ENCODE assay signal across 28 cellular contexts in the genomic region with DNA sequence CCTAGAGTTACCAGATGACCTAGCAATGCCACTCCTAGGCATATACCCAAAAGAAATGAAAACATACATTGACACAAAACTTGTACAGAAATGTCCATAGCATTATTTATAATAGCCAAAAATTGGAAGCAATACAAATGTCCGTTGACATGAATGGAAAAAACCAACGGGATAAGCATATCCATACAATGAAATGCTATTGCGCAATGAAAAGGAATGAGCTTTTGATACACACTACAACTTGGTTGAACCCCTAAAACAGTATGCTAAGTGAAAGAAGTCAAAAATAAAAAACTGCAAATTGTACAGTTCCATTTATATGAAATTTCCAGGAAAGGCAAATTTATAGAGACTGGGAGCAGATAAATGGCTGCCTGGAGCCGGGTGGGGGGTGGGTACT.
"Had no signal": no experiment of that assay in that cellular context is flagged by ENCODE, and none has a peak within 500 bp of the region (broad histone marks: within the 10 kb centered on the region; RNA-seq: fewer than 3 reads in every experiment).

No MANE protein-coding gene starts in this region.

- DNase-seq: natural killer cell; occipital lobe; ovary; posterior cingulate gyrus; psoas muscle; right cardiac atrium; spleen; stimulated activated CD4-positive, alpha-beta T cell treated with anti-CD3 and anti-CD28 coated beads, Interleukin-12 subunit alpha, Interleukin-12 subunit beta, amount 100 ng/mL, for 4 hours; stimulated activated CD4-positive, alpha-beta T cell treated with anti-CD3 and anti-CD28 coated beads, Interleukin-1b, Interleukin-23, amount 100 ng/mL, for 48 hours; stimulated activated CD4-positive, alpha-beta T cell treated with anti-CD3 and anti-CD28 coated beads, Interleukin-4, amount 100 ng/mL, for 1 hour; stimulated activated CD4-positive, alpha-beta T cell treated with anti-CD3 and anti-CD28 coated beads, Interleukin-4, amount 100 ng/mL, for 4 hours; stimulated activated CD8-positive, alpha-beta memory T cell treated with anti-CD3 and anti-CD28 coated beads, Interleukin-4, amount 100 ng/mL, for 48 hours; stimulated activated naive CD4-positive, alpha-beta T cell; stimulated activated naive CD8-positive, alpha-beta T cell treated with anti-CD3 and anti-CD28 coated beads, Interleukin-15, amount 100 ng/mL, for 72 hours; stimulated activated naive CD8-positive, alpha-beta T cell treated with anti-CD3 and anti-CD28 coated beads, Interleukin-15, Interleukin-2, amounts not matched to agents 100 U/mL and 50 U/mL, for 24 hours; substantia nigra; testis; tibial artery; transverse colon; upper lobe of right lung; uterus had no signal

- H3K79me2 ChIP-seq: parathyroid adenoma had no signal

- H3K4me2 ChIP-seq: neural progenitor cell, smooth muscle cell had no signal

- H3K9ac ChIP-seq: neural progenitor cell, parathyroid adenoma had no signal

- H3K9me3 ChIP-seq: ovary, psoas muscle, suprapubic skin, testis, tibial artery, transverse colon, upper lobe of right lung, uterus had no signal

- H3K27ac ChIP-seq: neural progenitor cell, ovary, parathyroid adenoma, psoas muscle, skin epidermis, spleen, suprapubic skin, testis, tibial artery, transverse colon, upper lobe of right lung, uterus had no signal

- H3K36me3 ChIP-seq: neural progenitor cell, ovary, spleen, suprapubic skin, tibial artery, transverse colon, upper lobe of right lung, uterus had no signal

- H3K27me3 ChIP-seq: neural progenitor cell, ovary, suprapubic skin, testis, tibial artery, transverse colon, upper lobe of right lung, uterus had no signal

- H3K4me1 ChIP-seq: neural progenitor cell, parathyroid adenoma, psoas muscle, spleen, suprapubic skin, testis, tibial artery, transverse colon, upper lobe of right lung, uterus had no signal

- ATAC-seq: natural killer cell; psoas muscle; right cardiac atrium; sciatic nerve; stimulated activated memory B cell treated with anti-CD40 and anti-IgM and Interleukin-4, amounts not matched to agents 10 μg/mL and 1 μg/mL and 100 μg/mL, for 72 hours; stimulated activated naive CD8-positive, alpha-beta T cell treated with anti-CD3 and anti-CD28 coated beads, Interleukin-15, amount 100 ng/mL, for 72 hours; stimulated activated naive CD8-positive, alpha-beta T cell treated with anti-CD3 and anti-CD28 coated beads, Interleukin-15, Interleukin-2, amounts not matched to agents 100 U/mL and 50 U/mL, for 24 hours; upper lobe of right lung had no signal

- H3K4me3 ChIP-seq: neural progenitor cell, ovary, psoas muscle, skin epidermis, smooth muscle cell, spleen, suprapubic skin, testis, tibial artery, transverse colon, upper lobe of right lung, uterus had no signal

- H2AFZ ChIP-seq: neural progenitor cell, parathyroid adenoma had no signal
